Comparison of ENCODE assay signal across 29 cellular contexts in the genomic region with DNA sequence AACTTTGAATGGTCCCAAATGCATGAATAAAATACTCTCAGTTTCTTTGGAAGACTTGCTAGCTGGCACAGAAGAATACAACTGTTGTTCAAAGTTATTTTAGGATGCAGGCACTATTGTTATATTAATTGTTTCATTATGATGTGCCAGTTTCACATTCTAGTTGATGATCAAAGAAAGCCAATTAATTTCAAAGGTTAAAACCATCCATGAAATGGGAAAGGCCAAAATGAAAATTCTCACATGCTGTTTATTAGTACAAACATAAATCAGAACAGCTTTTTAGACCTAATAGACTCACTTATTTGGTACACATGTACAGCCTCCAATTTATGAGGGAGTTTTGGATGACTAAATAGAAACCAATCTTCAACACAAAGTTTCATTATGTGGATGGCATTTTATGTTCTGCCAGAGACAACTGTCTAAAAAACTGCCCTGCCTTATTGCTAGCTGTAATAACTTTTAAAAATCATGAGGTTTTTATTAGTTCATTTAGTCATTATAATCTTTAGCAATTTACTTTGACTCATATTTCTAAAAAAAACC. TPM values are rescaled to one million over a fixed set of nuclear protein-coding genes. Genes with fewer than 3 reads are reported as not detected.
"Had no signal": no experiment of that assay in that cellular context is flagged by ENCODE, and none has a peak within 500 bp of the region (broad histone marks: within the 10 kb centered on the region; RNA-seq: fewer than 3 reads in every experiment).

No MANE protein-coding gene starts in this region.

- H3K9ac ChIP-seq: neural progenitor cell had no signal

- H3K27ac Mint-ChIP-seq: naive thymus-derived CD4-positive, alpha-beta T cell; nephron; neural progenitor cell; stimulated activated naive CD8-positive, alpha-beta T cell treated with anti-CD3 and anti-CD28 coated beads, Interleukin-15, amount 100 ng/mL, for 72 hours had no signal

- H2AFZ ChIP-seq: neural progenitor cell had no signal

- H3K4me3 ChIP-seq: esophagus muscularis mucosa, gastrocnemius medialis, heart left ventricle, left lung, neural progenitor cell, prostate gland, right atrium auricular region, smooth muscle cell, suprapubic skin, transverse colon, vagina had no signal

- DNase-seq: effector memory CD4-positive, alpha-beta T cell; gastrocnemius medialis; heart left ventricle; hippocampal formation; left cardiac atrium; left lung; mesendoderm; midbrain; naive thymus-derived CD4-positive, alpha-beta T cell; stimulated activated CD4-positive, alpha-beta T cell treated with anti-CD3 and anti-CD28 coated beads, Interleukin-12 subunit alpha, Interleukin-12 subunit beta, amount 100 ng/mL, for 4 hours; stimulated activated CD4-positive, alpha-beta T cell treated with anti-CD3 and anti-CD28 coated beads, Interleukin-1b, Interleukin-23, amount 100 ng/mL, for 48 hours; stimulated activated CD4-positive, alpha-beta T cell treated with anti-CD3 and anti-CD28 coated beads, Interleukin-4, amount 100 ng/mL, for 1 hour; stimulated activated CD8-positive, alpha-beta memory T cell treated with anti-CD3 and anti-CD28 coated beads, Interleukin-4, amount 100 ng/mL, for 48 hours; stimulated activated naive CD4-positive, alpha-beta T cell; stimulated activated naive CD8-positive, alpha-beta T cell treated with anti-CD3 and anti-CD28 coated beads, Interleukin-15, amount 100 ng/mL, for 72 hours; transverse colon had no signal

- FAIRE-seq: colon, endothelial cell of umbilical vein, islet of Langerhans had no signal

- H3K27me3 Mint-ChIP-seq: stimulated activated naive CD8-positive, alpha-beta T cell treated with anti-CD3 and anti-CD28 coated beads, Interleukin-15, amount 100 ng/mL, for 72 hours had no signal

- H3K9me3 Mint-ChIP-seq: neural progenitor cell had no signal

- H3K9me3 ChIP-seq: esophagus muscularis mucosa, gastrocnemius medialis, heart left ventricle, left lung, prostate gland, right atrium auricular region, suprapubic skin, transverse colon, vagina had no signal

- H3K4me1 ChIP-seq: esophagus muscularis mucosa, left lung, prostate gland, right atrium auricular region, suprapubic skin, transverse colon, vagina had no signal

- H3K27ac ChIP-seq: esophagus muscularis mucosa, gastrocnemius medialis, heart left ventricle, left lung, neural progenitor cell, prostate gland, right atrium auricular region, suprapubic skin, transverse colon, vagina had no signal

- H3K36me3 ChIP-seq: gastrocnemius medialis, left lung, neural progenitor cell, prostate gland, right atrium auricular region, suprapubic skin, transverse colon, vagina had no signal

- H3K27me3 ChIP-seq: esophagus muscularis mucosa, gastrocnemius medialis, heart left ventricle, left lung, neural progenitor cell, right atrium auricular region, suprapubic skin, transverse colon, vagina had no signal

- H3K4me3 Mint-ChIP-seq: naive thymus-derived CD4-positive, alpha-beta T cell; nephron; neural progenitor cell; stimulated activated naive CD8-positive, alpha-beta T cell treated with anti-CD3 and anti-CD28 coated beads, Interleukin-15, amount 100 ng/mL, for 72 hours had no signal

- H3K4me1 Mint-ChIP-seq: naive thymus-derived CD4-positive, alpha-beta T cell; stimulated activated naive CD8-positive, alpha-beta T cell treated with anti-CD3 and anti-CD28 coated beads, Interleukin-15, amount 100 ng/mL, for 72 hours had no signal

- H3K4me2 ChIP-seq: neural progenitor cell, smooth muscle cell had no signal

- ATAC-seq: gastrocnemius medialis; heart left ventricle; left cardiac atrium; left lung; naive thymus-derived CD4-positive, alpha-beta T cell; sciatic nerve; stimulated activated naive CD8-positive, alpha-beta T cell treated with anti-CD3 and anti-CD28 coated beads, Interleukin-15, amount 100 ng/mL, for 72 hours had no signal

RNA-seq across cellular contexts. Expression of a gene that starts 42.2 kb away (rescaled TPM):
- total RNA-seq: epithelial cell of proximal tubule had no signal
